19 cellular contexts compared by ENCODE assay signal in genomic region chr3:101102678-101103296, GRCh38.
"Had no signal": no experiment of that assay in that cellular context is flagged by ENCODE, and none has a peak within 500 bp of the region (broad histone marks: within the 10 kb centered on the region; RNA-seq: fewer than 3 reads in every experiment).

No MANE protein-coding gene starts in this region.

- DNase-seq: effector memory CD4-positive, alpha-beta T cell; esophagus squamous epithelium; foreskin keratinocyte; head of caudate nucleus; hypothalamus; islet precursor cell; mammary epithelial cell; mucosa of descending colon; naive thymus-derived CD8-positive, alpha-beta T cell; posterior cingulate gyrus; small intestine; stimulated activated CD4-positive, alpha-beta T cell treated with anti-CD3 and anti-CD28 coated beads, Interleukin-12 subunit alpha, Interleukin-12 subunit beta, amount 100 ng/mL, for 4 hours; stimulated activated naive CD4-positive, alpha-beta T cell; stomach; substantia nigra had no signal

- H3K36me3 ChIP-seq: esophagus squamous epithelium, right atrium auricular region, stomach, thoracic aorta had no signal

- H3K4me3 ChIP-seq: esophagus squamous epithelium, mucosa of descending colon, right atrium auricular region, stomach, thoracic aorta had no signal

- H3K9me3 ChIP-seq: esophagus squamous epithelium, mucosa of descending colon, right atrium auricular region, thoracic aorta had no signal

- H3K4me1 ChIP-seq: esophagus squamous epithelium, foreskin keratinocyte, right atrium auricular region had no signal

- H3K27me3 ChIP-seq: esophagus squamous epithelium, foreskin keratinocyte, right atrium auricular region, stomach had no signal

- H3K27ac ChIP-seq: epithelial cell of prostate, esophagus squamous epithelium, foreskin keratinocyte, right atrium auricular region, stomach, thoracic aorta had no signal

- ATAC-seq: foreskin keratinocyte; left lobe of liver; mucosa of descending colon; naive thymus-derived CD8-positive, alpha-beta T cell had no signal
